Comparison of ENCODE assay signal across 26 cellular contexts in the genomic region with DNA sequence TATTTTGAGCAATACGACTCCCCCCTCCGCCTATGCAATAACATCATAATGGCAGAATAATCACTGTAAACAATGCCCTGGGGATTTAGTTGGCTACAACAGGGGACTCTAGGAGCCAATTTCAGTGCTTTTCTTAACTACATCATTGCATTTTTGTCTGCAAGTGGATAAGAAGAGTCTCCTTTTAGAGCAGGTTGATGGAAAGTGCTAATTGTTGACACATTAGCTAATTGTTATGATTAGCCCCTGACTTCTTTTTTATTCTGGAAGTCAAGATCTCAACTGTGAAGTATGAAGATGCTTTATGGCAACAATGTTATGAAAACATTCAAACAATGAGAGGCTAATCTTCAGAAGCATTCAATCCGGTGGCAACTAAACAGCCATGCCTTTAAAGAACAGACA.
DNase-seq lines count a peak whose midpoint lies in the region; ATAC-seq, FAIRE-seq and TF ChIP-seq lines count a peak whose summit lies in the region.
"Had no signal": no experiment of that assay in that cellular context is flagged by ENCODE, and none has a peak within 500 bp of the region (broad histone marks: within the 10 kb centered on the region; RNA-seq: fewer than 3 reads in every experiment).

No MANE protein-coding gene starts in this region.

- H3K4me2 ChIP-seq in endothelial cell of umbilical vein (ENCODE audit: insufficient read depth, low read length) = peak overlapping the region; percentile 35
- H3K4me2 ChIP-seq: A549, smooth muscle cell had no signal

- DNase-seq in NCI-H2107 treated with DMSO at 0.1 percent for 48 hours (lab: John Stamatoyannopoulos, UW; ENCODE audit: unreplicated experiment) (peak; percentile 74), NCI-H2107 (lab: John Stamatoyannopoulos, UW) (no peak), NCI-H69 (lab: John Stamatoyannopoulos, UW) (peak; percentile 89), endothelial cell of umbilical vein (ENCODE audit: low read depth, low spot score) (peak; percentile 81), stromal cell of bone marrow (ENCODE audit: low read depth) (peak; percentile 19)
- no peak for DNase-seq in activated CD4-positive, alpha-beta T cell treated with anti-CD3 and anti-CD28 coated beads for 48 hours
- no peak for DNase-seq in effector memory CD4-positive, alpha-beta T cell
- DNase-seq: activated CD4-positive, CD25-positive, alpha-beta regulatory T cell treated with anti-CD3 and anti-CD28 coated beads, Interleukin-2, amount 50 U/mL, for 72 hours; activated CD8-positive, alpha-beta T cell treated with anti-CD3 and anti-CD28 coated beads for 36 hours; AML-193; CD4-positive, alpha-beta memory T cell; cerebellar nuclear complex; DMS153; glutamatergic neuron; GOT3; kidney; NCI-H526; ovary; RPMI8226; stimulated activated CD4-positive, alpha-beta T cell treated with anti-CD3 and anti-CD28 coated beads, Interleukin-2, amount 100 ng/mL, for 24 hours; trophoblast cell had no signal

- intact Hi-C loops in endothelial cell of umbilical vein (cut with micrococcal nuclease) = loop anchor here (5.0 kb wide), 1 partner anchor 45 kb away; no protein-coding TSS in a partner anchor

- no peak for TF ChIP-seq CTCF in endothelial cell of umbilical vein (IDR thresholded peaks at IDR 0.05; ENCODE audit: extremely low read depth in 1 of 2, insufficient read depth in 1 of 2, low read depth in 1 of 2, low read length in 2 of 2)

- BruUV-seq in endothelial cell of umbilical vein (replicated peaks; lab: Mats Ljungman, UMichigan) = no TSS peak

- no peak for TF ChIP-seq POLR2A in endothelial cell of umbilical vein (IDR thresholded peaks at IDR 0.05; ENCODE audit: low read depth, low read length)

- ATAC-seq in GM18861 (IDR thresholded peaks at IDR 0.05; ENCODE audit: unreplicated experiment) = no peak
- ATAC-seq: A549; activated CD8-positive, alpha-beta T cell treated with anti-CD3 and anti-CD28 coated beads for 36 hours had no signal

- no peak overlapping the region for H2AFZ ChIP-seq in endothelial cell of umbilical vein (ENCODE audit: low read depth, low read length)

- H3K27ac ChIP-seq in endothelial cell of umbilical vein (ENCODE audit: insufficient read depth, low read depth, low read length) = peak overlapping the region; percentile 5
- H3K27ac ChIP-seq in effector memory CD4-positive, alpha-beta T cell (ENCODE audit: insufficient read depth, low read length, poor library complexity, severe bottlenecking) = no peak overlapping the region
- H3K27ac ChIP-seq: A549, ovary, SK-N-MC had no signal

- dilution Hi-C loops in endothelial cell of umbilical vein (cut with MboI; ENCODE audit: extremely low pct_ligation_motif_present, low sequenced_read_pairs) = no loop called here

- no peaks in the 10 kb centered on the region for H3K9me3 ChIP-seq in endothelial cell of umbilical vein (replicated peaks; ENCODE audit: control insufficient read depth, insufficient read depth, low read length)
- H3K9me3 ChIP-seq in effector memory CD4-positive, alpha-beta T cell (ENCODE audit: control insufficient read depth, low read length) = no peaks in the 10 kb centered on the region
- H3K9me3 ChIP-seq: A549, ovary had no signal

- no peak for FAIRE-seq in endothelial cell of umbilical vein (lab: Jason Lieb, UNC)
- FAIRE-seq: A549, GM12892, kidney had no signal

- peaks cover 10% of the 10 kb centered on the region for H3K4me1 ChIP-seq in endothelial cell of umbilical vein (ENCODE audit: control insufficient read depth, extremely low read depth, insufficient read depth, low read length)
- H3K4me1 ChIP-seq in effector memory CD4-positive, alpha-beta T cell (ENCODE audit: control insufficient read depth, insufficient read depth, low read length, poor library complexity, severe bottlenecking) = no peaks in the 10 kb centered on the region
- H3K4me1 ChIP-seq: A549 had no signal

- POLR2A ChIA-PET in endothelial cell of umbilical vein (lab: Charles Lee) = no interaction called here

- H3K27me3 ChIP-seq in endothelial cell of umbilical vein (ENCODE audit: control insufficient read depth in 2 of 2, insufficient read depth in 2 of 2, low read length in 2 of 2) = no peaks in the 10 kb centered on the region
- H3K27me3 ChIP-seq in effector memory CD4-positive, alpha-beta T cell (replicated peaks; ENCODE audit: control insufficient read depth, insufficient read depth, low read length, poor library complexity, severe bottlenecking) = no peaks in the 10 kb centered on the region
- H3K27me3 ChIP-seq: ovary had no signal

- H3K9me1 ChIP-seq in endothelial cell of umbilical vein (replicated peaks; ENCODE audit: control insufficient read depth, extremely low read depth, insufficient read depth, low read length) = no peaks in the 10 kb centered on the region

- no peak overlapping the region for H3K4me3 ChIP-seq in endothelial cell of umbilical vein (replicated peaks in 1 of 3; ENCODE audit: insufficient read depth in 1 of 3, low read depth in 1 of 3, low read length in 3 of 3)
- H3K4me3 ChIP-seq in effector memory CD4-positive, alpha-beta T cell (ENCODE audit: insufficient read depth, low read depth, low read length, poor library complexity, severe bottlenecking) = no peak overlapping the region
- H3K4me3 ChIP-seq: A549, ovary, SK-N-MC, smooth muscle cell had no signal

- H3K79me2 ChIP-seq in endothelial cell of umbilical vein (ENCODE audit: control insufficient read depth, insufficient read depth, low read length) = peaks cover 7% of the 10 kb centered on the region

- no peaks in the 10 kb centered on the region for H4K20me1 ChIP-seq in endothelial cell of umbilical vein (replicated peaks; ENCODE audit: control insufficient read depth, extremely low read depth, insufficient read depth, low read length)

- CTCF ChIA-PET in endothelial cell of umbilical vein (lab: Charles Lee) = no interaction called here

- H3K36me3 ChIP-seq in endothelial cell of umbilical vein (ENCODE audit: control insufficient read depth in 2 of 2, extremely low read depth in 1 of 2, insufficient read depth in 2 of 2, low read length in 2 of 2) = no peaks in the 10 kb centered on the region
- no peaks in the 10 kb centered on the region for H3K36me3 ChIP-seq in effector memory CD4-positive, alpha-beta T cell (ENCODE audit: control insufficient read depth, insufficient read depth, low read length)
- H3K36me3 ChIP-seq: ovary had no signal

- H3K9ac ChIP-seq in endothelial cell of umbilical vein (replicated peaks; ENCODE audit: extremely low read depth, insufficient read depth, low read length) = no peak overlapping the region

TF ChIP-seq in endothelial cell of umbilical vein, 7 proteins besides CTCF, POLR2A, EP300 and RAD21:
- TF ChIP-seq JUN (IDR thresholded peaks at IDR 0.05; ENCODE audit: borderline replicate concordance, insufficient read depth, insufficient read length, low read depth) (no peak), POLR2AphosphoS5 (IDR thresholded peaks at IDR 0.05; ENCODE audit: insufficient read depth, low read depth, low read length) (no peak), FOS (IDR thresholded peaks at IDR 0.05; ENCODE audit: borderline replicate concordance, insufficient read depth, low read length) (no peak), EZH2 (IDR thresholded peaks at IDR 0.05; ENCODE audit: borderline replicate concordance, low read depth, low read length, severe bottlenecking) (no peak), GATA2 (IDR thresholded peaks at IDR 0.05; ENCODE audit: insufficient read depth, insufficient read length, low read depth, low read length) (no peak), MYC (IDR thresholded peaks at IDR 0.05; ENCODE audit: low read depth, low read length) (no peak)
- TF ChIP-seq, protein P1, sequence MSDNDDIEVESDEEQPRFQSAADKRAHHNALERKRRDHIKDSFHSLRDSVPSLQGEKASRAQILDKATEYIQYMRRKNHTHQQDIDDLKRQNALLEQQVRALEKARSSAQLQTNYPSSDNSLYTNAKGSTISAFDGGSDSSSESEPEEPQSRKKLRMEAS (IDR thresholded peaks at IDR 0.05; ENCODE audit: insufficient read depth, insufficient read length) = no peak

Comparison
In these comparisons a context has a peak if more than half of its experiments do, and no peak if none do; other contexts are left out.
1. DNase-seq: peak in NCI-H2107 treated with DMSO at 0.1 percent for 48 hours (single experiment), NCI-H69 (single experiment), endothelial cell of umbilical vein (single experiment) and stromal cell of bone marrow (single experiment); none in NCI-H2107 (single experiment), activated CD4-positive, alpha-beta T cell treated with anti-CD3 and anti-CD28 coated beads for 48 hours (single experiment) and effector memory CD4-positive, alpha-beta T cell (0 of 3).